In genomic region chr1:154671412-154671811, GRCh38 we compare ENCODE assay signal across 7 cellular contexts.
A peak's percentile ranks its signal among the peaks of the same experiment; 100 is the strongest.
DNase-seq lines count a peak whose midpoint lies in the region; ATAC-seq, FAIRE-seq and TF ChIP-seq lines count a peak whose summit lies in the region.
"Not testable (repeated sequence)": the region's sequence is repeated elsewhere in the genome, so short reads cannot be mapped to it uniquely, and the experiment has no call there.

No MANE protein-coding gene starts in this region.

- not testable (repeated sequence) for TF ChIP-seq CTCF in HCT116 (IDR thresholded peaks at IDR 0.05 in 2 of 3, conservative IDR thresholded peaks at IDR 0.05 in 1 of 3; ENCODE audit: borderline replicate concordance in 1 of 3, insufficient read depth in 1 of 3, low read depth in 2 of 3, low read length in 2 of 3); WTC11 (IDR thresholded peaks at IDR 0.05); activated CD8-positive, alpha-beta T cell treated with anti-CD3 and anti-CD28 coated beads for 36 hours (IDR thresholded peaks at IDR 0.05); K562 (IDR thresholded peaks at IDR 0.05 in 2 of 3, conservative IDR thresholded peaks at IDR 0.05 in 1 of 3; ENCODE audit: insufficient read depth in 2 of 3, low read depth in 1 of 3, low read length in 3 of 3)

- H3K27ac ChIP-seq in HCT116 (ENCODE audit: low read depth, low read length); K562 (ENCODE audit: extremely low read depth, low read depth, low read length): not testable (repeated sequence)

- not testable (repeated sequence) for H3K9ac ChIP-seq in HCT116 (ENCODE audit: low read length)
- peak overlapping the region in 1 of 2 experiments; percentile 20; a peak in 1 of 4 replicates for H3K9ac ChIP-seq in K562 (ENCODE audit: insufficient read depth in 1 of 2, low read depth in 2 of 2, low read length in 2 of 2)

- H3K4me3 Mint-ChIP-seq in WTC11, result not testable (repeated sequence)
- H3K4me3 Mint-ChIP-seq in activated CD8-positive, alpha-beta T cell treated with anti-CD3 and anti-CD28 coated beads for 36 hours, result peak overlapping the region; percentile 69
- H3K4me3 Mint-ChIP-seq in activated naive CD4-positive, alpha-beta T cell treated with anti-CD3 and anti-CD28 coated beads for 36 hours, result peak overlapping the region; percentile 84
- peak overlapping the region; percentile 71 for H3K4me3 Mint-ChIP-seq in stimulated activated naive CD8-positive, alpha-beta T cell treated with anti-CD3 and anti-CD28 coated beads, Interleukin-15, Interleukin-2, amounts not matched to agents 100 ng/mL and 50 ng/mL, for 24 hours

- H3K9me1 ChIP-seq in K562 (ENCODE audit: control insufficient read depth, insufficient read depth, low read length), result not testable (repeated sequence)

- intact Hi-C loops in HCT116 (cut with micrococcal nuclease); activated CD8-positive, alpha-beta T cell treated with anti-CD3 and anti-CD28 coated beads for 36 hours (cut with micrococcal nuclease); activated naive CD4-positive, alpha-beta T cell treated with anti-CD3 and anti-CD28 coated beads for 36 hours (cut with micrococcal nuclease); K562 (cut with micrococcal nuclease): not testable (repeated sequence)

- CTCF ChIA-PET in HCT116 (lab: Charles Lee), result interaction anchor here (0.6 to 1.3 kb wide), 2 partner anchors 189 to 207 kb away, joined by 3 read pairs; no protein-coding TSS in a partner anchor
- CTCF ChIA-PET in WTC11 (lab: Charles Lee), result interaction anchor here (1.1 to 3.3 kb wide), 7 partner anchors 11 to 379 kb away, joined by 3 to 32 read pairs (median 4); partner anchors contain the start of genes ADAM15 and KCNN3
- CTCF ChIA-PET in activated CD8-positive, alpha-beta T cell treated with anti-CD3 and anti-CD28 coated beads for 36 hours (lab: Charles Lee), result interaction anchor here (0.8 to 2.1 kb wide), 9 partner anchors 13 to 273 kb away, joined by 3 to 9 read pairs (median 3); no protein-coding TSS in a partner anchor
- CTCF ChIA-PET in activated naive CD4-positive, alpha-beta T cell treated with anti-CD3 and anti-CD28 coated beads for 36 hours (lab: Charles Lee), result interaction anchor here (0.8 to 4.1 kb wide), 11 partner anchors 13 to 207 kb away, joined by 3 to 33 read pairs (median 4); no protein-coding TSS in a partner anchor
- CTCF ChIA-PET in K562 (lab: Yijun Ruan, JAX; ENCODE audit: low intra/inter-chr PET ratio), result not testable (repeated sequence)

- not testable (repeated sequence) for H3K4me2 ChIP-seq in HCT116 (ENCODE audit: low read length); K562 (ENCODE audit: insufficient read depth, low read length)

- peaks cover 11% of the 10 kb centered on the region for H3K9me3 Mint-ChIP-seq in WTC11
- not testable (repeated sequence) for H3K9me3 Mint-ChIP-seq in activated CD8-positive, alpha-beta T cell treated with anti-CD3 and anti-CD28 coated beads for 36 hours; activated naive CD4-positive, alpha-beta T cell treated with anti-CD3 and anti-CD28 coated beads for 36 hours; stimulated activated naive CD8-positive, alpha-beta T cell treated with anti-CD3 and anti-CD28 coated beads, Interleukin-15, Interleukin-2, amounts not matched to agents 100 ng/mL and 50 ng/mL, for 24 hours

- BruUV-seq in HCT116 (replicated peaks; lab: Mats Ljungman, UMichigan); K562 (replicated peaks; lab: Mats Ljungman, UMichigan): not testable (repeated sequence)

- H3K27me3 ChIP-seq in HCT116 (ENCODE audit: insufficient read depth, low read length); K562 (ENCODE audit: control insufficient read depth in 2 of 2, insufficient read depth in 2 of 2, low read length in 2 of 2): not testable (repeated sequence)

- FAIRE-seq in K562 (lab: Jason Lieb, UNC), result not testable (repeated sequence)

- not testable (repeated sequence) for TF ChIP-seq RAD21 in HCT116 (IDR thresholded peaks at IDR 0.05; ENCODE audit: low read depth); K562 (CRISPR knock-in tag; conservative IDR thresholded peaks at IDR 0.05 in 1 of 2, IDR thresholded peaks at IDR 0.05 in 1 of 2)

- not testable (repeated sequence) for H4K20me1 ChIP-seq in HCT116 (ENCODE audit: insufficient read depth); K562 (replicated peaks; ENCODE audit: control insufficient read depth, insufficient read depth, low read length)

- not testable (repeated sequence) for H3K36me3 Mint-ChIP-seq in WTC11; activated CD8-positive, alpha-beta T cell treated with anti-CD3 and anti-CD28 coated beads for 36 hours (ENCODE audit: low read depth); activated naive CD4-positive, alpha-beta T cell treated with anti-CD3 and anti-CD28 coated beads for 36 hours (ENCODE audit: low read depth); stimulated activated naive CD8-positive, alpha-beta T cell treated with anti-CD3 and anti-CD28 coated beads, Interleukin-15, Interleukin-2, amounts not matched to agents 100 ng/mL and 50 ng/mL, for 24 hours (ENCODE audit: low read depth)

- H3K4me1 Mint-ChIP-seq in WTC11, result peaks cover 26% of the 10 kb centered on the region
- peaks cover 11% of the 10 kb centered on the region for H3K4me1 Mint-ChIP-seq in activated CD8-positive, alpha-beta T cell treated with anti-CD3 and anti-CD28 coated beads for 36 hours (ENCODE audit: low read depth)
- H3K4me1 Mint-ChIP-seq in activated naive CD4-positive, alpha-beta T cell treated with anti-CD3 and anti-CD28 coated beads for 36 hours (ENCODE audit: low read depth), result peaks cover 40% of the 10 kb centered on the region
- not testable (repeated sequence) for H3K4me1 Mint-ChIP-seq in stimulated activated naive CD8-positive, alpha-beta T cell treated with anti-CD3 and anti-CD28 coated beads, Interleukin-15, Interleukin-2, amounts not matched to agents 100 ng/mL and 50 ng/mL, for 24 hours (ENCODE audit: low read depth)

- POLR2A ChIA-PET in HCT116 (lab: Charles Lee); WTC11 (lab: Charles Lee): not testable (repeated sequence)
- POLR2A ChIA-PET in activated CD8-positive, alpha-beta T cell treated with anti-CD3 and anti-CD28 coated beads for 36 hours (lab: Charles Lee), result interaction anchor here (1.1 kb wide), 1 partner anchor 27 kb away, joined by 4 read pairs; no protein-coding TSS in a partner anchor
- POLR2A ChIA-PET in K562 (lab: Yijun Ruan, JAX), result interaction anchor here (1.0 kb wide), 2 partner anchors 9 to 73 kb away, joined by 4 read pairs; no protein-coding TSS in a partner anchor

- H3K36me3 ChIP-seq in HCT116 (ENCODE audit: control insufficient read depth in 1 of 2, insufficient read depth in 2 of 2, low read length in 2 of 2); K562 (ENCODE audit: control insufficient read depth, insufficient read depth, low read length): not testable (repeated sequence)

- H3K9me3 ChIP-seq in HCT116 (ENCODE audit: control insufficient read depth in 1 of 2, insufficient read depth in 1 of 2, low read depth in 1 of 2, low read length in 2 of 2); K562 (replicated peaks; ENCODE audit: control insufficient read depth, insufficient read depth, low read depth, low read length): not testable (repeated sequence)

- not testable (repeated sequence) for H3K79me2 ChIP-seq in HCT116 (ENCODE audit: insufficient read depth, low read length); K562 (ENCODE audit: control insufficient read depth, insufficient read depth, low read length)

- DNase-seq in HCT116 (ENCODE audit: low read depth, low spot score); WTC11 (ENCODE audit: low spot score): not testable (repeated sequence)
- DNase-seq in activated CD8-positive, alpha-beta T cell treated with anti-CD3 and anti-CD28 coated beads for 36 hours, result peak; percentile 26
- DNase-seq in activated naive CD4-positive, alpha-beta T cell treated with anti-CD3 and anti-CD28 coated beads for 36 hours, result peak; percentile 52
- peak in 1 of 4 experiments; percentile 11 for DNase-seq in K562 (ENCODE audit: extremely low read depth in 1 of 4, low spot score in 3 of 4)

- not testable (repeated sequence) for ATAC-seq in HCT116; WTC11; activated CD8-positive, alpha-beta T cell treated with anti-CD3 and anti-CD28 coated beads for 36 hours; K562

- TF ChIP-seq EP300 in K562 (IDR thresholded peaks at IDR 0.05; ENCODE audit: low read length), result not testable (repeated sequence)

- H2AFZ ChIP-seq in HCT116 (ENCODE audit: low read depth, low read length, poor library complexity, severe bottlenecking); K562 (ENCODE audit: low read depth, low read length): not testable (repeated sequence)

- H3K27me3 Mint-ChIP-seq in WTC11 (ENCODE audit: low read depth); activated CD8-positive, alpha-beta T cell treated with anti-CD3 and anti-CD28 coated beads for 36 hours; activated naive CD4-positive, alpha-beta T cell treated with anti-CD3 and anti-CD28 coated beads for 36 hours (ENCODE audit: low read depth); stimulated activated naive CD8-positive, alpha-beta T cell treated with anti-CD3 and anti-CD28 coated beads, Interleukin-15, Interleukin-2, amounts not matched to agents 100 ng/mL and 50 ng/mL, for 24 hours: not testable (repeated sequence)

- RAD21 ChIA-PET in HCT116 (lab: Charles Lee; ENCODE audit: low non-redundant PET in 1 of 2, low total read pairs in 2 of 2, uncharacterized antibody in 2 of 2, unreplicated experiment in 2 of 2), result interaction anchor here in 1 of 2 experiments (0.6 kb wide), 1 partner anchor 169 kb away, joined by 4 read pairs; no protein-coding TSS in a partner anchor

- in situ Hi-C loops in K562 (cut with MboI), result not testable (repeated sequence)

- not testable (repeated sequence) for H3K4me3 ChIP-seq in HCT116 (replicated peaks in 1 of 2; ENCODE audit: low read depth in 1 of 2, low read length in 2 of 2)
- H3K4me3 ChIP-seq in K562, result peak overlapping the region; percentile 6; the same call in 1 of the 2 replicates

- H3K27ac Mint-ChIP-seq in WTC11; activated CD8-positive, alpha-beta T cell treated with anti-CD3 and anti-CD28 coated beads for 36 hours: not testable (repeated sequence)
- peak overlapping the region; percentile 86 for H3K27ac Mint-ChIP-seq in activated naive CD4-positive, alpha-beta T cell treated with anti-CD3 and anti-CD28 coated beads for 36 hours
- peak overlapping the region; percentile 75 for H3K27ac Mint-ChIP-seq in stimulated activated naive CD8-positive, alpha-beta T cell treated with anti-CD3 and anti-CD28 coated beads, Interleukin-15, Interleukin-2, amounts not matched to agents 100 ng/mL and 50 ng/mL, for 24 hours

- not testable (repeated sequence) for H3K9me2 ChIP-seq in HCT116 (ENCODE audit: insufficient read depth)

- TF ChIP-seq POLR2A in HCT116 (IDR thresholded peaks at IDR 0.05; ENCODE audit: borderline replicate concordance, extremely low read depth, insufficient read depth, insufficient read length) (peak; percentile 78), Raji (IDR thresholded peaks at IDR 0.05; ENCODE audit: insufficient read depth, low read depth, low read length) (peak; percentile 55; the same call in 1 of the 2 replicates), K562 (conservative IDR thresholded peaks at IDR 0.05) (peak; percentile 76)

- not testable (repeated sequence) for H3K4me1 ChIP-seq in HCT116 (ENCODE audit: control insufficient read depth in 1 of 2, insufficient read depth in 2 of 2, low read length in 2 of 2); K562 (replicated peaks in 1 of 2; ENCODE audit: control insufficient read depth in 2 of 2, insufficient read depth in 2 of 2, low read length in 2 of 2)

- WGBS in K562 (ENCODE audit: insufficient coverage, low coverage, missing lambda C conversion rate), result 42% methylated on average over 9 of the region's 9 CpGs
